In genomic region chr2:230942920-230943896, GRCh38 we compare ENCODE assay signal across 8 cellular contexts. TPM values are rescaled to one million over a fixed set of nuclear protein-coding genes. Genes with fewer than 3 reads are reported as not detected.
DNase-seq lines count a peak whose midpoint lies in the region; ATAC-seq and TF ChIP-seq lines count a peak whose summit lies in the region.

No MANE protein-coding gene starts in this region.

- H3K4me1 Mint-ChIP-seq in activated naive CD8-positive, alpha-beta T cell treated with anti-CD3 and anti-CD28 coated beads for 36 hours, result peaks cover 37% of the 10 kb centered on the region

- peaks cover 6% of the 10 kb centered on the region for H3K27me3 Mint-ChIP-seq in activated naive CD8-positive, alpha-beta T cell treated with anti-CD3 and anti-CD28 coated beads for 36 hours

- H3K27ac Mint-ChIP-seq in activated naive CD8-positive, alpha-beta T cell treated with anti-CD3 and anti-CD28 coated beads for 36 hours, result peak overlapping the region; percentile 81

- peak; percentile 67 for DNase-seq in activated naive CD8-positive, alpha-beta T cell treated with anti-CD3 and anti-CD28 coated beads for 36 hours
- peak; percentile 40 for DNase-seq in stimulated activated CD4-positive, alpha-beta T cell treated with anti-CD3 and anti-CD28 coated beads, Interleukin-4, amount 100 ng/mL, for 24 hours
- no peak for DNase-seq in amniotic stem cell (lab: John Stamatoyannopoulos, UW)
- DNase-seq in cerebellar nuclear complex (lab: John Stamatoyannopoulos, UW), result no peak
- DNase-seq in NCI-H446 (lab: John Stamatoyannopoulos, UW), result no peak

- peaks cover 7% of the 10 kb centered on the region for H3K36me3 Mint-ChIP-seq in activated naive CD8-positive, alpha-beta T cell treated with anti-CD3 and anti-CD28 coated beads for 36 hours

- H3K9me3 Mint-ChIP-seq in activated naive CD8-positive, alpha-beta T cell treated with anti-CD3 and anti-CD28 coated beads for 36 hours, result no peaks in the 10 kb centered on the region

- peak; percentile 64 for TF ChIP-seq POLR2A in GM10847 (IDR thresholded peaks at IDR 0.05; ENCODE audit: extremely low read depth, insufficient read length)

- peak; percentile 40 for ATAC-seq in GM21367 (IDR thresholded peaks at IDR 0.05; ENCODE audit: unreplicated experiment)
- ATAC-seq in HG03469 (IDR thresholded peaks at IDR 0.05; ENCODE audit: unreplicated experiment), result peak; percentile 33

- peak overlapping the region; percentile 77 for H3K4me3 Mint-ChIP-seq in activated naive CD8-positive, alpha-beta T cell treated with anti-CD3 and anti-CD28 coated beads for 36 hours

RNA-seq across cellular contexts. Expression of gene GPR55, which starts 18.2 kb away (rescaled TPM):
- 10 to 100 TPM; 18.8 to 20.4 TPM for total RNA-seq in activated naive CD8-positive, alpha-beta T cell treated with anti-CD3 and anti-CD28 coated beads for 36 hours

RNA-seq across cellular contexts. Expression of gene SPATA3, which starts 52.7 kb away (rescaled TPM):
- total RNA-seq in activated naive CD8-positive, alpha-beta T cell treated with anti-CD3 and anti-CD28 coated beads for 36 hours, result not detected

Comparison
In these comparisons a context has a peak if more than half of its experiments do, and no peak if none do; other contexts are left out.
1. DNase-seq: peak in activated naive CD8-positive, alpha-beta T cell treated with anti-CD3 and anti-CD28 coated beads for 36 hours (single experiment) and stimulated activated CD4-positive, alpha-beta T cell treated with anti-CD3 and anti-CD28 coated beads, Interleukin-4, amount 100 ng/mL, for 24 hours (single experiment); none in amniotic stem cell (single experiment), cerebellar nuclear complex (0 of 2) and NCI-H446 (0 of 2).